In the genomic region with DNA sequence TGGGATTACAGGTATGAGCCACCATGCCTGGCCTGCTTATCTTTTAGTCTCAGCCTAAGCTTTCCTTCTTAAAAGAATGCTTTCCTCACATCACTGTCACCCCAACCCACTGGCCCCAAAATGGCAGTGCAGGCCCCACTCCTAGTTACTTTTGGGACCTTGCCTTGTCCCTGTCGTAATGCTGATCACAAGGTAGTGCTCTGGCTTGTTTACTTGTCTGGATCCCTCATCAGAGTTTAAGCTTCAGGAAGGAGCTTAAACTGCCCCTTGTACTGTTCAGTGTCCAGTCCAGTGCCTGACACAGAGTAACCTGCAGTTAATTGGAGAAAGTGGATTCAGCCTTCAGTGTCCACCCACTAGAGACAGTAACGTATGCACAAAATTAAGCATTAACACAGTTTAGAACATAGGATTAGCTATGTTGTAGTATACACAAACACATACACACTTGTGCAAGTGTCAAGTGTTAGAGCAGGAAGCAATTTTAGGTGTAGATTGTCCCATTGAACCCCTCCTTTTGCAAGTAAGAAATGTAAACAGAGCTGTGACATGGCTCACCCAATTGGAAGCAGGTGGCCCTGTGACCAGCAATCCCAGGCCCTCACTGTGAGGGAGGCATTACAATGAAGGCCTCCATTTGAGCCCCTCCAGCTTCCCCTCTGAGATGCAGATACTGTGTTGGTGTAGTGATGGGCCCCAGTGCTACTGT, we compare ENCODE assay signal across 1 cellular context.
TF ChIP-seq lines count a peak whose summit lies in the region.

No MANE protein-coding gene starts in this region.

TF ChIP-seq in GM23338, 12 proteins besides CTCF, POLR2A, EP300 and RAD21:
- no peak for TF ChIP-seq ZNF331 (CRISPR knock-in tag; IDR thresholded peaks at IDR 0.05; ENCODE audit: low read depth)
- TF ChIP-seq ZNF114 (CRISPR knock-in tag; IDR thresholded peaks at IDR 0.05): no peak
- TF ChIP-seq, protein P1, sequence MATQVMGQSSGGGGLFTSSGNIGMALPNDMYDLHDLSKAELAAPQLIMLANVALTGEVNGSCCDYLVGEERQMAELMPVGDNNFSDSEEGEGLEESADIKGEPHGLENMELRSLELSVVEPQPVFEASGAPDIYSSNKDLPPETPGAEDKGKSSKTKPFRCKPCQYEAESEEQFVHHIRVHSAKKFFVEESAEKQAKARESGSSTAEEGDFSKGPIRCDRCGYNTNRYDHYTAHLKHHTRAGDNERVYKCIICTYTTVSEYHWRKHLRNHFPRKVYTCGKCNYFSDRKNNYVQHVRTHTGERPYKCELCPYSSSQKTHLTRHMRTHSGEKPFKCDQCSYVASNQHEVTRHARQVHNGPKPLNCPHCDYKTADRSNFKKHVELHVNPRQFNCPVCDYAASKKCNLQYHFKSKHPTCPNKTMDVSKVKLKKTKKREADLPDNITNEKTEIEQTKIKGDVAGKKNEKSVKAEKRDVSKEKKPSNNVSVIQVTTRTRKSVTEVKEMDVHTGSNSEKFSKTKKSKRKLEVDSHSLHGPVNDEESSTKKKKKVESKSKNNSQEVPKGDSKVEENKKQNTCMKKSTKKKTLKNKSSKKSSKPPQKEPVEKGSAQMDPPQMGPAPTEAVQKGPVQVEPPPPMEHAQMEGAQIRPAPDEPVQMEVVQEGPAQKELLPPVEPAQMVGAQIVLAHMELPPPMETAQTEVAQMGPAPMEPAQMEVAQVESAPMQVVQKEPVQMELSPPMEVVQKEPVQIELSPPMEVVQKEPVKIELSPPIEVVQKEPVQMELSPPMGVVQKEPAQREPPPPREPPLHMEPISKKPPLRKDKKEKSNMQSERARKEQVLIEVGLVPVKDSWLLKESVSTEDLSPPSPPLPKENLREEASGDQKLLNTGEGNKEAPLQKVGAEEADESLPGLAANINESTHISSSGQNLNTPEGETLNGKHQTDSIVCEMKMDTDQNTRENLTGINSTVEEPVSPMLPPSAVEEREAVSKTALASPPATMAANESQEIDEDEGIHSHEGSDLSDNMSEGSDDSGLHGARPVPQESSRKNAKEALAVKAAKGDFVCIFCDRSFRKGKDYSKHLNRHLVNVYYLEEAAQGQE (IDR thresholded peaks at IDR 0.05; ENCODE audit: unreplicated experiment): no peak
- TF ChIP-seq EZH2phosphoT487 (IDR thresholded peaks at IDR 0.05; ENCODE audit: unreplicated experiment): no peak
- TF ChIP-seq, protein P2, sequence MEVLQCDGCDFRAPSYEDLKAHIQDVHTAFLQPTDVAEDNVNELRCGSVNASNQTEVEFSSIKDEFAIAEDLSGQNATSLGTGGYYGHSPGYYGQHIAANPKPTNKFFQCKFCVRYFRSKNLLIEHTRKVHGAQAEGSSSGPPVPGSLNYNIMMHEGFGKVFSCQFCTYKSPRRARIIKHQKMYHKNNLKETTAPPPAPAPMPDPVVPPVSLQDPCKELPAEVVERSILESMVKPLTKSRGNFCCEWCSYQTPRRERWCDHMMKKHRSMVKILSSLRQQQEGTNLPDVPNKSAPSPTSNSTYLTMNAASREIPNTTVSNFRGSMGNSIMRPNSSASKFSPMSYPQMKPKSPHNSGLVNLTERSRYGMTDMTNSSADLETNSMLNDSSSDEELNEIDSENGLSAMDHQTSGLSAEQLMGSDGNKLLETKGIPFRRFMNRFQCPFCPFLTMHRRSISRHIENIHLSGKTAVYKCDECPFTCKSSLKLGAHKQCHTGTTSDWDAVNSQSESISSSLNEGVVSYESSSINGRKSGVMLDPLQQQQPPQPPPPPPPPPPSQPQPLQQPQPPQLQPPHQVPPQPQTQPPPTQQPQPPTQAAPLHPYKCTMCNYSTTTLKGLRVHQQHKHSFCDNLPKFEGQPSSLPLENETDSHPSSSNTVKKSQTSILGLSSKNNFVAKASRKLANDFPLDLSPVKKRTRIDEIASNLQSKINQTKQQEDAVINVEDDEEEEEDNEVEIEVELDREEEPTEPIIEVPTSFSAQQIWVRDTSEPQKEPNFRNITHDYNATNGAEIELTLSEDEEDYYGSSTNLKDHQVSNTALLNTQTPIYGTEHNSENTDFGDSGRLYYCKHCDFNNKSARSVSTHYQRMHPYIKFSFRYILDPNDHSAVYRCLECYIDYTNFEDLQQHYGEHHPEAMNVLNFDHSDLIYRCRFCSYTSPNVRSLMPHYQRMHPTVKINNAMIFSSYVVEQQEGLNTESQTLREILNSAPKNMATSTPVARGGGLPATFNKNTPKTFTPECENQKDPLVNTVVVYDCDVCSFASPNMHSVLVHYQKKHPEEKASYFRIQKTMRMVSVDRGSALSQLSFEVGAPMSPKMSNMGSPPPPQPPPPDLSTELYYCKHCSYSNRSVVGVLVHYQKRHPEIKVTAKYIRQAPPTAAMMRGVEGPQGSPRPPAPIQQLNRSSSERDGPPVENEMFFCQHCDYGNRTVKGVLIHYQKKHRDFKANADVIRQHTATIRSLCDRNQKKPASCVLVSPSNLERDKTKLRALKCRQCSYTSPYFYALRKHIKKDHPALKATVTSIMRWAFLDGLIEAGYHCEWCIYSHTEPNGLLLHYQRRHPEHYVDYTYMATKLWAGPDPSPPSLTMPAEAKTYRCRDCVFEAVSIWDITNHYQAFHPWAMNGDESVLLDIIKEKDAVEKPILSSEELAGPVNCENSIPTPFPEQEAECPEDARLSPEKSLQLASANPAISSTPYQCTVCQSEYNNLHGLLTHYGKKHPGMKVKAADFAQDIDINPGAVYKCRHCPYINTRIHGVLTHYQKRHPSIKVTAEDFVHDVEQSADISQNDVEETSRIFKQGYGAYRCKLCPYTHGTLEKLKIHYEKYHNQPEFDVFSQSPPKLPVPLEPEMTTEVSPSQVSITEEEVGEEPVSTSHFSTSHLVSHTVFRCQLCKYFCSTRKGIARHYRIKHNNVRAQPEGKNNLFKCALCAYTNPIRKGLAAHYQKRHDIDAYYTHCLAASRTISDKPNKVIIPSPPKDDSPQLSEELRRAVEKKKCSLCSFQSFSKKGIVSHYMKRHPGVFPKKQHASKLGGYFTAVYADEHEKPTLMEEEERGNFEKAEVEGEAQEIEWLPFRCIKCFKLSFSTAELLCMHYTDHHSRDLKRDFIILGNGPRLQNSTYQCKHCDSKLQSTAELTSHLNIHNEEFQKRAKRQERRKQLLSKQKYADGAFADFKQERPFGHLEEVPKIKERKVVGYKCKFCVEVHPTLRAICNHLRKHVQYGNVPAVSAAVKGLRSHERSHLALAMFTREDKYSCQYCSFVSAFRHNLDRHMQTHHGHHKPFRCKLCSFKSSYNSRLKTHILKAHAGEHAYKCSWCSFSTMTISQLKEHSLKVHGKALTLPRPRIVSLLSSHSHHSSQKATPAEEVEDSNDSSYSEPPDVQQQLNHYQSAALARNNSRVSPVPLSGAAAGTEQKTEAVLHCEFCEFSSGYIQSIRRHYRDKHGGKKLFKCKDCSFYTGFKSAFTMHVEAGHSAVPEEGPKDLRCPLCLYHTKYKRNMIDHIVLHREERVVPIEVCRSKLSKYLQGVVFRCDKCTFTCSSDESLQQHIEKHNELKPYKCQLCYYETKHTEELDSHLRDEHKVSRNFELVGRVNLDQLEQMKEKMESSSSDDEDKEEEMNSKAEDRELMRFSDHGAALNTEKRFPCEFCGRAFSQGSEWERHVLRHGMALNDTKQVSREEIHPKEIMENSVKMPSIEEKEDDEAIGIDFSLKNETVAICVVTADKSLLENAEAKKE (CRISPR knock-in tag; IDR thresholded peaks at IDR 0.05): no peak
- no peak for TF ChIP-seq STAT1 (IDR thresholded peaks at IDR 0.05; ENCODE audit: unreplicated experiment)
- no peak for TF ChIP-seq NANOG (IDR thresholded peaks at IDR 0.05; ENCODE audit: borderline replicate concordance)
- TF ChIP-seq EZH2 (IDR thresholded peaks at IDR 0.05; ENCODE audit: low read depth, unreplicated experiment): no peak
- no peak for TF ChIP-seq CREB1 (CRISPR knock-in tag; IDR thresholded peaks at IDR 0.05; ENCODE audit: low read depth)
- TF ChIP-seq, protein P3, sequence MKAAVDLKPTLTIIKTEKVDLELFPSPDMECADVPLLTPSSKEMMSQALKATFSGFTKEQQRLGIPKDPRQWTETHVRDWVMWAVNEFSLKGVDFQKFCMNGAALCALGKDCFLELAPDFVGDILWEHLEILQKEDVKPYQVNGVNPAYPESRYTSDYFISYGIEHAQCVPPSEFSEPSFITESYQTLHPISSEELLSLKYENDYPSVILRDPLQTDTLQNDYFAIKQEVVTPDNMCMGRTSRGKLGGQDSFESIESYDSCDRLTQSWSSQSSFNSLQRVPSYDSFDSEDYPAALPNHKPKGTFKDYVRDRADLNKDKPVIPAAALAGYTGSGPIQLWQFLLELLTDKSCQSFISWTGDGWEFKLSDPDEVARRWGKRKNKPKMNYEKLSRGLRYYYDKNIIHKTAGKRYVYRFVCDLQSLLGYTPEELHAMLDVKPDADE (IDR thresholded peaks at IDR 0.05): no peak
- no peak for TF ChIP-seq POLR2AphosphoS5 (IDR thresholded peaks at IDR 0.05; ENCODE audit: low read depth)
- no peak for TF ChIP-seq JUNB (IDR thresholded peaks at IDR 0.05; ENCODE audit: unreplicated experiment)
TF ChIP-seq in GM23338: peak in this region for 0.
